In genomic region chr10:75630746-75631145, GRCh38 we compare ENCODE assay signal across 36 cellular contexts.
"Had no signal": no experiment of that assay in that cellular context is flagged by ENCODE, and none has a peak within 500 bp of the region (broad histone marks: within the 10 kb centered on the region; RNA-seq: fewer than 3 reads in every experiment).

No MANE protein-coding gene starts in this region.

- H3K4me3 ChIP-seq: ascending aorta had no signal

- H3K27me3 ChIP-seq: ascending aorta had no signal

- H3K4me3 Mint-ChIP-seq: activated CD4-positive, alpha-beta memory T cell treated with anti-CD3 and anti-CD28 coated beads, Interleukin-2, amount 10 ng/mL, durations not matched to agents 7 days and 5 days; activated CD4-positive, alpha-beta T cell treated with anti-CD3 and anti-CD28 coated beads for 36 hours; activated CD4-positive, alpha-beta T cell treated with anti-CD3 and anti-CD28 coated beads, Interleukin-2, amount 10 ng/mL, durations not matched to agents 7 days and 5 days; activated CD8-positive, alpha-beta memory T cell treated with anti-CD3 and anti-CD28 coated beads, Interleukin-2, amount 10 ng/mL, durations not matched to agents 7 days and 5 days; activated CD8-positive, alpha-beta T cell treated with anti-CD3 and anti-CD28 coated beads, Interleukin-2, amount 10 ng/mL, durations not matched to agents 7 days and 5 days; activated naive CD4-positive, alpha-beta T cell treated with anti-CD3 and anti-CD28 coated beads, Interleukin-2, amount 10 ng/mL, durations not matched to agents 7 days and 5 days; activated naive CD4-positive, alpha-beta T cell treated with anti-CD3 and anti-CD28 coated beads, Interleukin-2, amount 50 U/mL, for 24 hours; activated naive CD8-positive, alpha-beta T cell; activated naive CD8-positive, alpha-beta T cell treated with anti-CD3 and anti-CD28 coated beads, Interleukin-2, amount 10 ng/mL, durations not matched to agents 7 days and 5 days; activated naive CD8-positive, alpha-beta T cell treated with anti-CD3 and anti-CD28 coated beads, Interleukin-2, amount 50 U/mL, for 24 hours; activated T-cell treated with anti-CD3 and anti-CD28 coated beads, Interleukin-2, amount 50 U/mL, for 24 hours; brain; T-helper 1 cell treated with Interleukin-12 subunit alpha and Interleukin-12 subunit beta and Interleukin-4 antibody, amounts not matched to agents 30 μg/mL and 1 μg/mL, for 36 hours; T-helper 2 cell treated with Interferon-gamma antibody and Interleukin-4, amounts not matched to agents 5 μg/mL and 100 μg/mL, for 36 hours; WTC11 had no signal

- H3K36me3 ChIP-seq: ascending aorta had no signal

- H3K27me3 Mint-ChIP-seq: activated CD4-positive, alpha-beta memory T cell treated with anti-CD3 and anti-CD28 coated beads, Interleukin-2, amount 10 ng/mL, durations not matched to agents 7 days and 5 days; activated naive CD8-positive, alpha-beta T cell treated with anti-CD3 and anti-CD28 coated beads, Interleukin-2, amount 50 U/mL, for 24 hours had no signal

- H3K36me3 Mint-ChIP-seq: activated CD8-positive, alpha-beta memory T cell treated with anti-CD3 and anti-CD28 coated beads, Interleukin-2, amount 10 ng/mL, durations not matched to agents 7 days and 5 days; activated naive CD4-positive, alpha-beta T cell treated with anti-CD3 and anti-CD28 coated beads, Interleukin-2, amount 10 ng/mL, durations not matched to agents 7 days and 5 days; activated naive CD4-positive, alpha-beta T cell treated with anti-CD3 and anti-CD28 coated beads, Interleukin-2, amount 50 U/mL, for 24 hours; activated naive CD8-positive, alpha-beta T cell; activated naive CD8-positive, alpha-beta T cell treated with anti-CD3 and anti-CD28 coated beads, Interleukin-2, amount 10 ng/mL, durations not matched to agents 7 days and 5 days; brain; WTC11 had no signal

- H3K27ac ChIP-seq: ascending aorta, VCaP had no signal

- H3K4me1 Mint-ChIP-seq: activated CD4-positive, alpha-beta memory T cell treated with anti-CD3 and anti-CD28 coated beads, Interleukin-2, amount 10 ng/mL, durations not matched to agents 7 days and 5 days; activated CD4-positive, alpha-beta T cell treated with anti-CD3 and anti-CD28 coated beads for 36 hours; activated CD4-positive, alpha-beta T cell treated with anti-CD3 and anti-CD28 coated beads, Interleukin-2, amount 10 ng/mL, durations not matched to agents 7 days and 5 days; activated CD8-positive, alpha-beta memory T cell treated with anti-CD3 and anti-CD28 coated beads, Interleukin-2, amount 10 ng/mL, durations not matched to agents 7 days and 5 days; activated naive CD4-positive, alpha-beta T cell treated with anti-CD3 and anti-CD28 coated beads, Interleukin-2, amount 10 ng/mL, durations not matched to agents 7 days and 5 days; activated naive CD4-positive, alpha-beta T cell treated with anti-CD3 and anti-CD28 coated beads, Interleukin-2, amount 50 U/mL, for 24 hours; activated naive CD8-positive, alpha-beta T cell treated with anti-CD3 and anti-CD28 coated beads, Interleukin-2, amount 10 ng/mL, durations not matched to agents 7 days and 5 days; activated naive CD8-positive, alpha-beta T cell treated with anti-CD3 and anti-CD28 coated beads, Interleukin-2, amount 50 U/mL, for 24 hours had no signal

- H3K4me1 ChIP-seq: ascending aorta had no signal

- H3K27ac Mint-ChIP-seq: activated CD4-positive, alpha-beta memory T cell treated with anti-CD3 and anti-CD28 coated beads, Interleukin-2, amount 10 ng/mL, durations not matched to agents 7 days and 5 days; activated CD4-positive, alpha-beta T cell treated with anti-CD3 and anti-CD28 coated beads for 36 hours; activated CD4-positive, alpha-beta T cell treated with anti-CD3 and anti-CD28 coated beads, Interleukin-2, amount 10 ng/mL, durations not matched to agents 7 days and 5 days; activated CD8-positive, alpha-beta memory T cell treated with anti-CD3 and anti-CD28 coated beads, Interleukin-2, amount 10 ng/mL, durations not matched to agents 7 days and 5 days; activated CD8-positive, alpha-beta T cell treated with anti-CD3 and anti-CD28 coated beads, Interleukin-2, amount 10 ng/mL, durations not matched to agents 7 days and 5 days; activated naive CD4-positive, alpha-beta T cell treated with anti-CD3 and anti-CD28 coated beads, Interleukin-2, amount 10 ng/mL, durations not matched to agents 7 days and 5 days; activated naive CD4-positive, alpha-beta T cell treated with anti-CD3 and anti-CD28 coated beads, Interleukin-2, amount 50 U/mL, for 24 hours; activated naive CD8-positive, alpha-beta T cell; activated naive CD8-positive, alpha-beta T cell treated with anti-CD3 and anti-CD28 coated beads, Interleukin-2, amount 10 ng/mL, durations not matched to agents 7 days and 5 days; activated naive CD8-positive, alpha-beta T cell treated with anti-CD3 and anti-CD28 coated beads, Interleukin-2, amount 50 U/mL, for 24 hours; activated T-cell treated with anti-CD3 and anti-CD28 coated beads, Interleukin-2, amount 50 U/mL, for 24 hours; activated T-helper 2 cell treated with anti-CD3 and anti-CD28 coated beads, Interferon-gamma antibody, Interleukin-2, Interleukin-4, amounts not matched to agents 10 μg/mL and 5 μg/mL and 100 μg/mL, durations not matched to agents 14 hours and 24 hours and 36 hours; T-helper 1 cell treated with Interleukin-12 subunit alpha and Interleukin-12 subunit beta and Interleukin-4 antibody, amounts not matched to agents 30 μg/mL and 1 μg/mL, for 36 hours; T-helper 2 cell treated with Interferon-gamma antibody and Interleukin-4, amounts not matched to agents 5 μg/mL and 100 μg/mL, for 36 hours; WTC11 had no signal

- H3K9me3 Mint-ChIP-seq: activated CD4-positive, alpha-beta memory T cell treated with anti-CD3 and anti-CD28 coated beads, Interleukin-2, amount 10 ng/mL, durations not matched to agents 7 days and 5 days; activated CD4-positive, alpha-beta T cell treated with anti-CD3 and anti-CD28 coated beads, Interleukin-2, amount 10 ng/mL, durations not matched to agents 7 days and 5 days; activated naive CD4-positive, alpha-beta T cell treated with anti-CD3 and anti-CD28 coated beads, Interleukin-2, amount 10 ng/mL, durations not matched to agents 7 days and 5 days; activated naive CD4-positive, alpha-beta T cell treated with anti-CD3 and anti-CD28 coated beads, Interleukin-2, amount 50 U/mL, for 24 hours; activated naive CD8-positive, alpha-beta T cell treated with anti-CD3 and anti-CD28 coated beads, Interleukin-2, amount 10 ng/mL, durations not matched to agents 7 days and 5 days; activated naive CD8-positive, alpha-beta T cell treated with anti-CD3 and anti-CD28 coated beads, Interleukin-2, amount 50 U/mL, for 24 hours; activated T-cell treated with anti-CD3 and anti-CD28 coated beads, Interleukin-2, amount 50 U/mL, for 24 hours; activated T-helper 2 cell treated with anti-CD3 and anti-CD28 coated beads, Interferon-gamma antibody, Interleukin-2, Interleukin-4, amounts not matched to agents 10 μg/mL and 5 μg/mL and 100 μg/mL, durations not matched to agents 14 hours and 24 hours and 36 hours; brain; T-helper 1 cell treated with Interleukin-12 subunit alpha and Interleukin-12 subunit beta and Interleukin-4 antibody, amounts not matched to agents 30 μg/mL and 1 μg/mL, for 36 hours; T-helper 2 cell treated with Interferon-gamma antibody and Interleukin-4, amounts not matched to agents 5 μg/mL and 100 μg/mL, for 36 hours; WTC11 had no signal

- H3K9me3 ChIP-seq: ascending aorta had no signal

- FAIRE-seq: TTC549 had no signal

- DNase-seq: activated CD4-positive, alpha-beta memory T cell treated with anti-CD3 and anti-CD28 coated beads, Interleukin-2, amount 10 ng/mL, durations not matched to agents 7 days and 5 days; activated CD4-positive, alpha-beta T cell treated with anti-CD3 and anti-CD28 coated beads for 1 hour; activated CD4-positive, alpha-beta T cell treated with anti-CD3 and anti-CD28 coated beads for 36 hours; activated CD4-positive, alpha-beta T cell treated with anti-CD3 and anti-CD28 coated beads for 48 hours; activated CD4-positive, alpha-beta T cell treated with anti-CD3 and anti-CD28 coated beads, Interleukin-2, amount 10 ng/mL, durations not matched to agents 7 days and 5 days; activated CD4-positive, alpha-beta T cell treated with anti-CD3 and anti-CD28 coated beads, Interleukin-2, amount 50 U/mL, for 48 hours; activated CD4-positive, CD25-positive, alpha-beta regulatory T cell; activated CD8-positive, alpha-beta memory T cell treated with anti-CD3 and anti-CD28 coated beads for 24 hours; activated CD8-positive, alpha-beta memory T cell treated with anti-CD3 and anti-CD28 coated beads, Interleukin-2, amount 10 ng/mL, durations not matched to agents 7 days and 5 days; activated CD8-positive, alpha-beta memory T cell treated with anti-CD3 and anti-CD28 coated beads, Interleukin-2, amount 50 U/mL, for 48 hours; activated CD8-positive, alpha-beta T cell treated with anti-CD3 and anti-CD28 coated beads, Interleukin-2, amount 10 ng/mL, durations not matched to agents 7 days and 5 days; activated effector memory CD4-positive, alpha-beta T cell treated with Interleukin-2 at 50 U/mL for 16 hours; activated gamma-delta T cell; activated naive CD4-positive, alpha-beta T cell treated with anti-CD3 and anti-CD28 coated beads, Interleukin-2, amount 10 ng/mL, durations not matched to agents 7 days and 5 days; activated naive CD4-positive, alpha-beta T cell treated with Interleukin-2 at 50 U/mL for 16 hours; activated naive CD8-positive, alpha-beta T cell treated with anti-CD3 and anti-CD28 coated beads, Interleukin-2, amount 10 ng/mL, durations not matched to agents 7 days and 5 days; activated naive CD8-positive, alpha-beta T cell treated with anti-CD3 and anti-CD28 coated beads, Interleukin-2, amount 50 U/mL, for 24 hours; activated T-cell treated with anti-CD3 and anti-CD28 coated beads, Interleukin-2, amount 50 U/mL, for 24 hours; activated T-cell treated with anti-CD3 and anti-CD28 coated beads, Interleukin-2, amount 50 U/mL, for 48 hours; amygdala; anterior cingulate cortex; central memory CD4-positive, alpha-beta T cell; T-helper 1 cell; T-helper 2 cell; T-helper 9 cell had no signal

- ATAC-seq: activated CD4-positive, alpha-beta T cell treated with anti-CD3 and anti-CD28 coated beads for 36 hours; activated CD4-positive, CD25-positive, alpha-beta regulatory T cell treated with anti-CD3 and anti-CD28 coated beads, Interleukin-2, amount 50 U/mL, for 24 hours; activated CD8-positive, alpha-beta memory T cell treated with anti-CD3 and anti-CD28 coated beads, Interleukin-2, amount 10 ng/mL, durations not matched to agents 7 days and 5 days; activated CD8-positive, alpha-beta T cell treated with anti-CD3 and anti-CD28 coated beads, Interleukin-2, amount 10 ng/mL, durations not matched to agents 7 days and 5 days; activated naive CD8-positive, alpha-beta T cell treated with anti-CD3 and anti-CD28 coated beads, Interleukin-2, amount 50 U/mL, for 24 hours; WTC11 had no signal
